ENCODE assay signal across 25 cellular contexts in genomic region chr10:96930469-96930868, GRCh38.
"Had no signal": no experiment of that assay in that cellular context is flagged by ENCODE, and none has a peak within 500 bp of the region (broad histone marks: within the 10 kb centered on the region; RNA-seq: fewer than 3 reads in every experiment).

No MANE protein-coding gene starts in this region.

- H3K27me3 Mint-ChIP-seq: naive thymus-derived CD8-positive, alpha-beta T cell; type B pancreatic cell had no signal

- H3K4me1 ChIP-seq: sigmoid colon, tibial artery had no signal

- DNase-seq: cortex of kidney; effector CD4-positive, alpha-beta T cell; hypothalamus; immature natural killer cell; islet precursor cell; kidney glomerular epithelial cell; left colon; left ventricle myocardium superior; mesenchymal stem cell; midbrain; naive thymus-derived CD8-positive, alpha-beta T cell; nephron progenitor cell; nucleus accumbens; posterior cingulate gyrus; psoas muscle; right cardiac atrium; sigmoid colon; stimulated activated CD4-positive, alpha-beta T cell treated with anti-CD3 and anti-CD28 coated beads, Interleukin-2, amount 100 ng/mL, for 24 hours; stimulated activated CD4-positive, alpha-beta T cell treated with anti-CD3 and anti-CD28 coated beads, Interleukin-4, amount 100 ng/mL, for 24 hours; stimulated activated naive CD4-positive, alpha-beta T cell treated with Interleukin-2 at 50 U/mL for 16 hours; stomach; tibial artery had no signal

- H3K9me3 ChIP-seq: psoas muscle, sigmoid colon, stomach, tibial artery had no signal

- H3K4me1 Mint-ChIP-seq: nephron progenitor cell had no signal

- H3K9me3 Mint-ChIP-seq: immature natural killer cell; stimulated activated effector memory CD8-positive, alpha-beta T cell treated with anti-CD3 and anti-CD28 coated beads, Interleukin-12 subunit alpha, Interleukin-12 subunit beta, amount 100 ng/mL, for 72 hours had no signal

- H3K27me3 ChIP-seq: sigmoid colon, stomach, tibial artery had no signal

- ATAC-seq: left colon; left ventricle myocardium superior; naive thymus-derived CD8-positive, alpha-beta T cell; psoas muscle; right cardiac atrium; stimulated activated effector memory CD8-positive, alpha-beta T cell treated with anti-CD3 and anti-CD28 coated beads, Interleukin-12 subunit alpha, Interleukin-12 subunit beta, amount 100 ng/mL, for 72 hours had no signal

- H3K4me3 Mint-ChIP-seq: immature natural killer cell; naive thymus-derived CD8-positive, alpha-beta T cell; nephron progenitor cell; stimulated activated effector memory CD8-positive, alpha-beta T cell treated with anti-CD3 and anti-CD28 coated beads, Interleukin-12 subunit alpha, Interleukin-12 subunit beta, amount 100 ng/mL, for 72 hours; type B pancreatic cell had no signal

- H3K27ac ChIP-seq: psoas muscle, sigmoid colon, stomach, tibial artery had no signal

- H3K4me3 ChIP-seq: lung, psoas muscle, sigmoid colon, stomach, tibial artery had no signal

- H3K27ac Mint-ChIP-seq: nephron progenitor cell; stimulated activated effector memory CD8-positive, alpha-beta T cell treated with anti-CD3 and anti-CD28 coated beads, Interleukin-12 subunit alpha, Interleukin-12 subunit beta, amount 100 ng/mL, for 72 hours; type B pancreatic cell had no signal
